Comparison of ENCODE assay signal across 27 cellular contexts in genomic region chr20:49403911-49404310, GRCh38.
DNase-seq lines count a peak whose midpoint lies in the region; ATAC-seq, FAIRE-seq and TF ChIP-seq lines count a peak whose summit lies in the region.
"Had no signal": no experiment of that assay in that cellular context is flagged by ENCODE, and none has a peak within 500 bp of the region (broad histone marks: within the 10 kb centered on the region; RNA-seq: fewer than 3 reads in every experiment).

No MANE protein-coding gene starts in this region.

- peaks cover 5 to 19% of the 10 kb centered on the region in 2 experiments; a peak in 3 of 5 replicates for H3K27me3 ChIP-seq in HepG2 (ENCODE audit: control insufficient read depth in 1 of 2, insufficient read depth in 2 of 2, low read length in 2 of 2)
- no peaks in the 10 kb centered on the region for H3K27me3 ChIP-seq in right lobe of liver
- H3K27me3 ChIP-seq in RWPE2 (ENCODE audit: insufficient read depth, poor library complexity, severe bottlenecking), result no peaks in the 10 kb centered on the region
- no peaks in the 10 kb centered on the region for H3K27me3 ChIP-seq in neuronal stem cell (ENCODE audit: control insufficient read depth in 3 of 3, insufficient read depth in 3 of 3, low read depth in 1 of 3, low read length in 3 of 3)
- H3K27me3 ChIP-seq: BE2C, BLaER1 had no signal

- ATAC-seq in HepG2, result no peak
- ATAC-seq in right lobe of liver, result no peak
- ATAC-seq in RWPE2 (ENCODE audit: low read depth), result no peak
- no peak for ATAC-seq in HG03354 (IDR thresholded peaks at IDR 0.05; ENCODE audit: poor library complexity, severe bottlenecking, unreplicated experiment)
- ATAC-seq: GM12878 had no signal

- POLR2A ChIA-PET in HepG2 (lab: Yijun Ruan, JAX), result no interaction called here
- POLR2A ChIA-PET in OCI-LY7 (lab: Charles Lee), result no interaction called here

- H4K8ac ChIP-seq in neuronal stem cell (ENCODE audit: low read depth, low read length), result no peak overlapping the region

- H2BK5ac ChIP-seq in neuronal stem cell (ENCODE audit: low read length), result no peak overlapping the region

- no peaks in the 10 kb centered on the region for H3K9me2 ChIP-seq in OCI-LY7 (ENCODE audit: insufficient read depth, low read length)

- no peak for TF ChIP-seq RAD21 in HepG2 (CRISPR knock-in tag; IDR thresholded peaks at IDR 0.05)

- no peaks in the 10 kb centered on the region for H3K79me1 ChIP-seq in neuronal stem cell (ENCODE audit: low read depth, low read length)

- WGBS in HepG2 (ENCODE audit: low lambda C conversion rate), result 51% methylated on average over 9 of the region's 9 CpGs
- WGBS in right lobe of liver (ENCODE audit: insufficient coverage, low coverage, low lambda C conversion rate, missing lambda C conversion rate), result 82% methylated on average over 5 of the region's 9 CpGs
- WGBS in neuronal stem cell (ENCODE audit: extremely low coverage in 2 of 2, insufficient read length in 2 of 2, insufficient replicate concordance in 1 of 2), 2 donors, result no CpG with 5 or more reads among the region's 9 CpGs

- H3K4me3 ChIP-seq in HepG2 (replicated peaks in 1 of 3; ENCODE audit: insufficient read depth in 1 of 3, low read depth in 2 of 3, low read length in 3 of 3) (no peak overlapping the region), right lobe of liver (no peak overlapping the region), RWPE2 (ENCODE audit: severe bottlenecking) (no peak overlapping the region), neuronal stem cell (ENCODE audit: low read length in 2 of 2) (no peak overlapping the region), OCI-LY7 (ENCODE audit: low read depth, low read length, poor library complexity, severe bottlenecking) (no peak overlapping the region)
- H3K4me3 ChIP-seq: BLaER1, GM12878 had no signal

- H4K20me1 ChIP-seq in HepG2 (ENCODE audit: insufficient read depth, low read length) (no peaks in the 10 kb centered on the region), OCI-LY7 (ENCODE audit: insufficient read depth, low read length) (no peaks in the 10 kb centered on the region)
- H4K20me1 ChIP-seq: BLaER1 had no signal

- H3K18ac ChIP-seq in neuronal stem cell (ENCODE audit: low read length), result no peak overlapping the region

- H3K4me2 ChIP-seq in HepG2 (ENCODE audit: low read depth, low read length), result no peak overlapping the region
- no peak overlapping the region for H3K4me2 ChIP-seq in neuronal stem cell (ENCODE audit: insufficient read depth, low read length, poor library complexity, severe bottlenecking)
- H3K4me2 ChIP-seq in OCI-LY7 (ENCODE audit: low read length), result no peak overlapping the region
- H3K4me2 ChIP-seq: BLaER1 had no signal

- H2AFZ ChIP-seq in HepG2 (ENCODE audit: low read length) (no peak overlapping the region), neuronal stem cell (ENCODE audit: low read length) (no peak overlapping the region), OCI-LY7 (ENCODE audit: low read length) (no peak overlapping the region)

- no peak overlapping the region for H2BK12ac ChIP-seq in neuronal stem cell (ENCODE audit: low read length)

- no TSS peak for BruUV-seq in HepG2 (replicated peaks; lab: Mats Ljungman, UMichigan)
- BruUV-seq in OCI-LY7 (replicated peaks; lab: Mats Ljungman, UMichigan), result no TSS peak

- H3K36me3 ChIP-seq in HepG2 (replicated peaks in 1 of 2; ENCODE audit: control insufficient read depth in 1 of 2, insufficient read depth in 2 of 2, low read length in 2 of 2) (no peaks in the 10 kb centered on the region), right lobe of liver (no peaks in the 10 kb centered on the region), RWPE2 (ENCODE audit: low read depth) (no peaks in the 10 kb centered on the region), neuronal stem cell (replicated peaks in 1 of 2; ENCODE audit: control insufficient read depth in 2 of 2, insufficient read depth in 2 of 2, low read length in 2 of 2) (no peaks in the 10 kb centered on the region), OCI-LY7 (ENCODE audit: insufficient read depth, low read length) (no peaks in the 10 kb centered on the region)
- H3K36me3 ChIP-seq: BE2C, BLaER1 had no signal

- no peaks in the 10 kb centered on the region for H3K79me2 ChIP-seq in HepG2 (ENCODE audit: insufficient read depth, low read length)
- H3K79me2 ChIP-seq in OCI-LY7 (ENCODE audit: insufficient read depth, low read depth, low read length), result no peaks in the 10 kb centered on the region

- H2BK120ac ChIP-seq in neuronal stem cell (ENCODE audit: low read depth, low read length), result no peak overlapping the region

- no peak for TF ChIP-seq EP300 in HepG2 (IDR thresholded peaks at IDR 0.05; ENCODE audit: low read depth in 2 of 2, low read length in 2 of 2)
- no peak for TF ChIP-seq EP300 in HepG2 (CRISPR knock-in tag; IDR thresholded peaks at IDR 0.05; ENCODE audit: borderline replicate concordance)

- H4K91ac ChIP-seq in neuronal stem cell (ENCODE audit: low read depth, low read length, poor library complexity), result no peak overlapping the region

- no peak overlapping the region for H3K14ac ChIP-seq in neuronal stem cell (ENCODE audit: low read length)

- no peak overlapping the region for H3K4ac ChIP-seq in neuronal stem cell (ENCODE audit: low read length)

- in situ Hi-C loops in HepG2 (cut with HindIII; ENCODE audit: extremely low pct_ligation_motif_present, low pct_unique_long_range_greater_than_20kb), result no loop called here

- CTCF ChIA-PET in HepG2 (lab: Yijun Ruan, JAX; ENCODE audit: low intra/inter-chr PET ratio, low total read pairs) (no interaction called here), OCI-LY7 (lab: Charles Lee; ENCODE audit: unreplicated experiment) (no interaction called here)

- H3K9ac ChIP-seq in HepG2 (ENCODE audit: insufficient read depth, low read depth, low read length) (no peak overlapping the region), neuronal stem cell (ENCODE audit: low read depth, low read length, poor library complexity) (no peak overlapping the region)
- H3K9ac ChIP-seq: BLaER1 had no signal

- H3K27ac ChIP-seq in HepG2 (ENCODE audit: extremely low read length, insufficient read depth, low read length) (no peak overlapping the region), right lobe of liver (no peak overlapping the region), RWPE2 (ENCODE audit: poor library complexity, severe bottlenecking) (no peak overlapping the region), neuronal stem cell (replicated peaks; ENCODE audit: low read length) (no peak overlapping the region), OCI-LY7 (ENCODE audit: low read depth, low read length, poor library complexity, severe bottlenecking) (no peak overlapping the region)
- H3K27ac ChIP-seq: BLaER1 had no signal

- peak; percentile 8 for FAIRE-seq in HepG2 (lab: Jason Lieb, UNC)
- FAIRE-seq: A204.1, GM12878, GM12892, GM18507 had no signal

- peak overlapping the region; percentile 17 for H2BK15ac ChIP-seq in neuronal stem cell (ENCODE audit: low read length)

- no peak overlapping the region for H3K23ac ChIP-seq in neuronal stem cell (ENCODE audit: low read depth, low read length, poor library complexity)

- H3K4me1 ChIP-seq in HepG2 (ENCODE audit: insufficient read depth, low read length) (no peaks in the 10 kb centered on the region), right lobe of liver (no peaks in the 10 kb centered on the region), RWPE2 (ENCODE audit: insufficient read depth, poor library complexity, severe bottlenecking) (no peaks in the 10 kb centered on the region), neuronal stem cell (ENCODE audit: control insufficient read depth in 2 of 2, insufficient read depth in 1 of 2, low read depth in 1 of 2, low read length in 2 of 2) (peaks cover 0 to 2% of the 10 kb centered on the region in 2 donors), OCI-LY7 (ENCODE audit: insufficient read depth, low read length, poor library complexity, severe bottlenecking) (no peaks in the 10 kb centered on the region)
- H3K4me1 ChIP-seq: BE2C, BLaER1 had no signal

- DNase-seq in HepG2 (ENCODE audit: low spot score) (no peak), right lobe of liver (no peak), RWPE2 (ENCODE audit: low spot score) (peak; percentile 53), neuronal stem cell (ENCODE audit: low spot score) (no peak), OCI-LY7 (ENCODE audit: low spot score) (no peak), cerebellar cortex (ENCODE audit: low spot score) (no peak)
- DNase-seq: 8988T; ACHN; BE2C; C1 segment of cervical spinal cord; CD4-positive, alpha-beta memory T cell; CD4-positive, CD25-positive, alpha-beta regulatory T cell; CD8-positive, alpha-beta memory T cell; COR-L47; DMS 273 treated with DMSO at 0.1 percent for 48 hours; DMS153; DMS53; DMS79; DND-41; EL; GDM1 had no signal

- no peak for TF ChIP-seq POLR2A in HepG2 (IDR thresholded peaks at IDR 0.05; ENCODE audit: insufficient read depth in 1 of 2, low read depth in 2 of 2, low read length in 2 of 2)
- no peak for TF ChIP-seq POLR2A in right lobe of liver (IDR thresholded peaks at IDR 0.05)

- intact Hi-C loops in HepG2 (cut with micrococcal nuclease; ENCODE audit: unreplicated experiment) (no loop called here), right lobe of liver (cut with DNase I) (no loop called here), OCI-LY7 (cut with micrococcal nuclease; ENCODE audit: unreplicated experiment) (no loop called here)

- TF ChIP-seq CTCF in HepG2 (CRISPR knock-in tag; IDR thresholded peaks at IDR 0.05) (no peak), right lobe of liver (IDR thresholded peaks at IDR 0.05) (no peak), RWPE2 (IDR thresholded peaks at IDR 0.05; ENCODE audit: poor library complexity, severe bottlenecking) (no peak), OCI-LY7 (conservative IDR thresholded peaks at IDR 0.05; ENCODE audit: low read length) (no peak)

- H2AK5ac ChIP-seq in neuronal stem cell (ENCODE audit: low read depth, low read length), result no peak overlapping the region

- H3K9me3 ChIP-seq in HepG2 (ENCODE audit: low read length), result no peaks in the 10 kb centered on the region
- no peaks in the 10 kb centered on the region for H3K9me3 ChIP-seq in right lobe of liver
- H3K9me3 ChIP-seq in RWPE2 (ENCODE audit: severe bottlenecking), result peaks cover 8% of the 10 kb centered on the region
- peaks cover 0 to 7% of the 10 kb centered on the region in 2 donors for H3K9me3 ChIP-seq in neuronal stem cell (replicated peaks in 1 of 2; ENCODE audit: control insufficient read depth in 2 of 2, insufficient read depth in 1 of 2, low read depth in 1 of 2, low read length in 2 of 2)
- no peaks in the 10 kb centered on the region for H3K9me3 ChIP-seq in OCI-LY7 (ENCODE audit: low read length)
- H3K9me3 ChIP-seq: BE2C, BLaER1 had no signal

TF ChIP-seq in HepG2, 621 proteins besides CTCF, POLR2A, EP300 and RAD21 (continues in another document):
- TF ChIP-seq NCOA1 (CRISPR knock-in tag; IDR thresholded peaks at IDR 0.05) (no peak), ZNF75D (CRISPR knock-in tag; IDR thresholded peaks at IDR 0.05; ENCODE audit: borderline replicate concordance) (no peak), NRL (CRISPR knock-in tag; IDR thresholded peaks at IDR 0.05; ENCODE audit: borderline replicate concordance) (no peak), ZNF367 (CRISPR knock-in tag; IDR thresholded peaks at IDR 0.05; ENCODE audit: borderline replicate concordance) (no peak), HOXA7 (CRISPR knock-in tag; IDR thresholded peaks at IDR 0.05) (no peak), ZSCAN22 (CRISPR knock-in tag; IDR thresholded peaks at IDR 0.05) (no peak)
